8 cellular contexts compared by ENCODE assay signal in genomic region chr3:98901032-98901464, GRCh38. TPM values are rescaled to one million over a fixed set of nuclear protein-coding genes. Genes with fewer than 3 reads are reported as not detected.
DNase-seq lines count a peak whose midpoint lies in the region; ATAC-seq and TF ChIP-seq lines count a peak whose summit lies in the region.

No MANE protein-coding gene starts in this region.

- H3K27ac ChIP-seq in DOHH2 (ENCODE audit: low read depth, low read length) (peak overlapping the region; percentile 5; the same call in 1 of the 2 replicates), HUES6 (ENCODE audit: low read depth, low read length) (peak overlapping the region; percentile 85), WERI-Rb-1 (peak overlapping the region; percentile 96), lung (ENCODE audit: low read depth in 1 of 2, low read length in 1 of 2) (peak overlapping the region; percentile 94 to 99)
- H3K27ac ChIP-seq in effector memory CD4-positive, alpha-beta T cell (ENCODE audit: insufficient read depth, low read length, poor library complexity, severe bottlenecking): no peak overlapping the region

- H3K27me3 ChIP-seq in DOHH2 (ENCODE audit: control insufficient read depth, low read length) (no peaks in the 10 kb centered on the region), HUES6 (ENCODE audit: control insufficient read depth, insufficient read depth, low read length) (no peaks in the 10 kb centered on the region), WERI-Rb-1 (ENCODE audit: insufficient read depth, low read depth, severe bottlenecking) (no peaks in the 10 kb centered on the region), lung (ENCODE audit: control insufficient read depth, insufficient read depth) (no peaks in the 10 kb centered on the region)
- H3K27me3 ChIP-seq in effector memory CD4-positive, alpha-beta T cell (replicated peaks; ENCODE audit: control insufficient read depth, insufficient read depth, low read length, poor library complexity, severe bottlenecking): peaks cover 4% of the 10 kb centered on the region

- peak overlapping the region; percentile 91 for H3K9ac ChIP-seq in HUES6 (ENCODE audit: low read length)

- H3K36me3 ChIP-seq in DOHH2 (ENCODE audit: control insufficient read depth, low read length) (no peaks in the 10 kb centered on the region), HUES6 (ENCODE audit: control insufficient read depth, insufficient read depth, low read length) (no peaks in the 10 kb centered on the region), WERI-Rb-1 (peaks cover 8% of the 10 kb centered on the region; the same call in 1 of the 2 replicates), lung (ENCODE audit: control insufficient read depth in 2 of 2, insufficient read depth in 2 of 2, low read length in 2 of 2) (no peaks in the 10 kb centered on the region)
- no peaks in the 10 kb centered on the region for H3K36me3 ChIP-seq in effector memory CD4-positive, alpha-beta T cell (ENCODE audit: control insufficient read depth, insufficient read depth, low read length)

- H3K4me3 ChIP-seq in DOHH2 (ENCODE audit: low read length) (peak overlapping the region; percentile 82), HUES6 (ENCODE audit: low read depth, low read length) (peak overlapping the region; percentile 98), WERI-Rb-1 (ENCODE audit: low read depth, low read length) (peak overlapping the region; percentile 73), lung (peak overlapping the region; percentile 80)
- peak overlapping the region; percentile 66 for H3K4me3 ChIP-seq in effector memory CD4-positive, alpha-beta T cell (ENCODE audit: insufficient read depth, low read depth, low read length, poor library complexity, severe bottlenecking)

- H4K20me1 ChIP-seq in DOHH2 (ENCODE audit: control insufficient read depth, insufficient read depth, low read depth, low read length): 0 out of 2 replicates have a peak, but pooled peaks cover 3% of the 10 kb centered on the region

- no peaks in the 10 kb centered on the region for H3K9me2 ChIP-seq in DOHH2 (replicated peaks; ENCODE audit: control insufficient read depth, low read length)

- ATAC-seq in GM21528 (IDR thresholded peaks at IDR 0.05; ENCODE audit: low FRiP score, unreplicated experiment) (peak; percentile 43), lung (ENCODE audit: insufficient read depth, low FRiP score) (peak; percentile 66)
- peak; percentile 1 for ATAC-seq in stimulated activated naive CD8-positive, alpha-beta T cell treated with anti-CD3 and anti-CD28 coated beads, Interleukin-15, Interleukin-2, amounts not matched to agents 100 U/mL and 50 U/mL, for 24 hours

- TF ChIP-seq CTCF in DOHH2 (IDR thresholded peaks at IDR 0.05; ENCODE audit: low read depth, low read length, poor library complexity, severe bottlenecking) (no peak), WERI-Rb-1 (IDR thresholded peaks at IDR 0.05; ENCODE audit: low read depth, low read length) (no peak), lung (IDR thresholded peaks at IDR 0.05; ENCODE audit: control extremely low read depth, extremely low read depth) (no peak)

- H3K9me3 ChIP-seq in DOHH2 (ENCODE audit: control insufficient read depth, insufficient read depth, low read length) (no peaks in the 10 kb centered on the region), HUES6 (ENCODE audit: control insufficient read depth, insufficient read depth, low read depth, low read length) (no peaks in the 10 kb centered on the region), WERI-Rb-1 (ENCODE audit: severe bottlenecking) (no peaks in the 10 kb centered on the region), lung (ENCODE audit: control insufficient read depth in 2 of 2, insufficient read depth in 1 of 2, low read length in 1 of 2) (no peaks in the 10 kb centered on the region)
- no peaks in the 10 kb centered on the region for H3K9me3 ChIP-seq in effector memory CD4-positive, alpha-beta T cell (ENCODE audit: control insufficient read depth, low read length)

- DNase-seq in WERI-Rb-1 (peak; percentile 72), lung (ENCODE audit: low spot score) (peak; percentile 53)
- DNase-seq in effector memory CD4-positive, alpha-beta T cell: no peak
- peak; percentile 28 for DNase-seq in stimulated activated naive CD8-positive, alpha-beta T cell treated with anti-CD3 and anti-CD28 coated beads, Interleukin-15, Interleukin-2, amounts not matched to agents 100 U/mL and 50 U/mL, for 24 hours
- DNase-seq in effector CD4-positive, alpha-beta T cell: no peak

- 0 to 1% methylated on average over 9 to 42 of the region's 42 CpGs for WGBS in lung, 2 donors

- H3K4me1 ChIP-seq in DOHH2 (ENCODE audit: control insufficient read depth, low read length) (peaks cover 28% of the 10 kb centered on the region), HUES6 (ENCODE audit: control insufficient read depth, insufficient read depth, low read length) (peaks cover 13% of the 10 kb centered on the region), lung (ENCODE audit: control insufficient read depth in 2 of 2, insufficient read depth in 2 of 2, low read length in 2 of 2) (peaks cover 0 to 13% of the 10 kb centered on the region in 2 donors)
- no peaks in the 10 kb centered on the region for H3K4me1 ChIP-seq in effector memory CD4-positive, alpha-beta T cell (ENCODE audit: control insufficient read depth, insufficient read depth, low read length, poor library complexity, severe bottlenecking)

- H3K79me2 ChIP-seq in DOHH2 (ENCODE audit: control insufficient read depth, low read length): peaks cover 44% of the 10 kb centered on the region

- no peaks in the 10 kb centered on the region for H3F3A ChIP-seq in DOHH2 (ENCODE audit: control insufficient read depth, insufficient read depth)

- H3K4me2 ChIP-seq in DOHH2 (ENCODE audit: low read length): peak overlapping the region; percentile 59

RNA-seq across cellular contexts. Expression of gene DCBLD2, which starts 0.4 kb away (rescaled TPM):
- total RNA-seq in lung: 10 to 100 TPM; 28.0 to 83.8 TPM
- polyA plus RNA-seq in lung: 1 to 10 TPM; 7.1 to 9.0 TPM

Comparison
In these comparisons a context has a peak if more than half of its experiments do, and no peak if none do; other contexts are left out.
1. ATAC-seq: peak in every context shown above with its lines; median percentile 66 in lung; 43 in GM21528; 1 in stimulated activated naive CD8-positive, alpha-beta T cell treated with anti-CD3 and anti-CD28 coated beads, Interleukin-15, Interleukin-2, amounts not matched to agents 100 U/mL and 50 U/mL, for 24 hours.
2. DNase-seq: peak in WERI-Rb-1 (single experiment), lung (single experiment) and stimulated activated naive CD8-positive, alpha-beta T cell treated with anti-CD3 and anti-CD28 coated beads, Interleukin-15, Interleukin-2, amounts not matched to agents 100 U/mL and 50 U/mL, for 24 hours (single experiment); none in effector memory CD4-positive, alpha-beta T cell (0 of 3) and effector CD4-positive, alpha-beta T cell (single experiment).
3. Peak in every context shown above with its lines, with median percentiles within 50 percentile points of each other: H3K4me3 ChIP-seq.